Comparison of ENCODE assay signal across 2 cellular contexts in the genomic region with DNA sequence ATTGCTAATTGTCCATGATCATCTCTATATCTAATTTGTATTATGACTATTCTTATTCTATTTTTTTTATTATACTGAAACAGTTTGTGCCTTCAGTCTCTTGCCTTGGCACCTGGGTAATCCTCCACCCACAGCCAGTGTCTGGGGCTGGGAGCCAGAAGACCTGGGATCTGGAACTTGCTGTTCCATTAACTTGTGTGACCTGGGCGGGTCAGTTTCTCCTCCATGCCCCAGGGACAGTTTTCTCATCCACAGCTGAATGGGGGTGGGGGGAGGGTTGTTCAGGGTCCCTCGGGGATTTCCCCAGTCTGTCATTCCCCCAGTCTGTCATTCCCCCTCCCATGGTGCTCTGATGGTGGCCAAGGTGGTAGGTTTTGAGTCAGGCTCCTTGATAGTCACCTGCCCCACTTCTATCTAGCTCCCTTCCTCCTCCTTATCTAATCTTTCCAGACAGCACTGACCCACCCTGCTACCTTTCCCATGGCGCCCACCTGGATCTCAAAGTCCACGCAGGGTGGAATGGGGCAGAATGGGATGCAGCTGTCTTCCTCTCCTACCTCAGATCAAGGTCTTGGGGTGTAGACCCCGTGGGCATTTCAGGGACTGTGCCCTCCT.
TF ChIP-seq lines count a peak whose summit lies in the region.

No MANE protein-coding gene starts in this region.

TF ChIP-seq in HepG2, 621 proteins besides CTCF, POLR2A, EP300 and RAD21 (continues in another document):
- TF ChIP-seq FIP1L1 (IDR thresholded peaks at IDR 0.05; ENCODE audit: borderline replicate concordance, insufficient read depth, low read depth, low read length): no peak
- no peak for TF ChIP-seq GLI4 (CRISPR knock-in tag; IDR thresholded peaks at IDR 0.05; ENCODE audit: borderline replicate concordance)
- no peak for TF ChIP-seq ZSCAN29 (CRISPR knock-in tag; conservative IDR thresholded peaks at IDR 0.05)
- no peak for TF ChIP-seq ZNF367 (CRISPR knock-in tag; IDR thresholded peaks at IDR 0.05; ENCODE audit: borderline replicate concordance)
- TF ChIP-seq ATF7-NPFF (CRISPR knock-in tag; IDR thresholded peaks at IDR 0.05; ENCODE audit: low read depth): no peak
- no peak for TF ChIP-seq SOX5 (CRISPR knock-in tag; IDR thresholded peaks at IDR 0.05; ENCODE audit: borderline replicate concordance)
- TF ChIP-seq, protein P1, sequence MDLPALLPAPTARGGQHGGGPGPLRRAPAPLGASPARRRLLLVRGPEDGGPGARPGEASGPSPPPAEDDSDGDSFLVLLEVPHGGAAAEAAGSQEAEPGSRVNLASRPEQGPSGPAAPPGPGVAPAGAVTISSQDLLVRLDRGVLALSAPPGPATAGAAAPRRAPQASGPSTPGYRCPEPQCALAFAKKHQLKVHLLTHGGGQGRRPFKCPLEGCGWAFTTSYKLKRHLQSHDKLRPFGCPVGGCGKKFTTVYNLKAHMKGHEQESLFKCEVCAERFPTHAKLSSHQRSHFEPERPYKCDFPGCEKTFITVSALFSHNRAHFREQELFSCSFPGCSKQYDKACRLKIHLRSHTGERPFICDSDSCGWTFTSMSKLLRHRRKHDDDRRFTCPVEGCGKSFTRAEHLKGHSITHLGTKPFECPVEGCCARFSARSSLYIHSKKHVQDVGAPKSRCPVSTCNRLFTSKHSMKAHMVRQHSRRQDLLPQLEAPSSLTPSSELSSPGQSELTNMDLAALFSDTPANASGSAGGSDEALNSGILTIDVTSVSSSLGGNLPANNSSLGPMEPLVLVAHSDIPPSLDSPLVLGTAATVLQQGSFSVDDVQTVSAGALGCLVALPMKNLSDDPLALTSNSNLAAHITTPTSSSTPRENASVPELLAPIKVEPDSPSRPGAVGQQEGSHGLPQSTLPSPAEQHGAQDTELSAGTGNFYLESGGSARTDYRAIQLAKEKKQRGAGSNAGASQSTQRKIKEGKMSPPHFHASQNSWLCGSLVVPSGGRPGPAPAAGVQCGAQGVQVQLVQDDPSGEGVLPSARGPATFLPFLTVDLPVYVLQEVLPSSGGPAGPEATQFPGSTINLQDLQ (CRISPR knock-in tag; IDR thresholded peaks at IDR 0.05): 0 out of 2 replicates have a peak, but pooled peaks have one; percentile 13
- no peak for TF ChIP-seq MAFK (conservative IDR thresholded peaks at IDR 0.05 in 1 of 2, IDR thresholded peaks at IDR 0.05 in 1 of 2; ENCODE audit: low read length in 2 of 2)
- no peak for TF ChIP-seq RELA (CRISPR knock-in tag; IDR thresholded peaks at IDR 0.05)
- TF ChIP-seq ZSCAN25 (CRISPR knock-in tag; IDR thresholded peaks at IDR 0.05): no peak
- no peak for TF ChIP-seq ZBTB38 (CRISPR knock-in tag; IDR thresholded peaks at IDR 0.05)
- no peak for TF ChIP-seq HOXA7 (CRISPR knock-in tag; IDR thresholded peaks at IDR 0.05)
- TF ChIP-seq CERS6 (CRISPR knock-in tag; IDR thresholded peaks at IDR 0.05): no peak
- no peak for TF ChIP-seq ZNF235 (CRISPR knock-in tag; IDR thresholded peaks at IDR 0.05; ENCODE audit: borderline replicate concordance)
- no peak for TF ChIP-seq RXRA (CRISPR knock-in tag; IDR thresholded peaks at IDR 0.05)
- peak; percentile 20; the same call in 1 of the 2 replicates for TF ChIP-seq DPF2 (CRISPR knock-in tag; IDR thresholded peaks at IDR 0.05; ENCODE audit: borderline replicate concordance, low read depth)
- no peak for TF ChIP-seq HDAC6 (IDR thresholded peaks at IDR 0.05; ENCODE audit: low read depth, low read length)
- no peak for TF ChIP-seq WIZ (CRISPR knock-in tag; IDR thresholded peaks at IDR 0.05)
- TF ChIP-seq HMG20A (CRISPR knock-in tag; IDR thresholded peaks at IDR 0.05; ENCODE audit: borderline replicate concordance): no peak
- TF ChIP-seq GMEB2 (CRISPR knock-in tag; IDR thresholded peaks at IDR 0.05; ENCODE audit: low read depth): no peak
- no peak for TF ChIP-seq SOX6 (IDR thresholded peaks at IDR 0.05)
- no peak for TF ChIP-seq SOX6 (CRISPR knock-in tag; IDR thresholded peaks at IDR 0.05)
- no peak for TF ChIP-seq ZNF557 (CRISPR knock-in tag; IDR thresholded peaks at IDR 0.05)
- no peak for TF ChIP-seq ZNF574 (CRISPR knock-in tag; IDR thresholded peaks at IDR 0.05)
- TF ChIP-seq IKZF4 (CRISPR knock-in tag; IDR thresholded peaks at IDR 0.05; ENCODE audit: borderline replicate concordance, low read depth, not compliant biosample characterization): no peak
- no peak for TF ChIP-seq SNRNP70 (IDR thresholded peaks at IDR 0.05; ENCODE audit: low read depth, low read length)

TF ChIP-seq in K562, 482 proteins besides CTCF, POLR2A, EP300 and RAD21:
- peak; percentile 41 for TF ChIP-seq CBFA2T3 (IDR thresholded peaks at IDR 0.05)
- TF ChIP-seq, protein P2, sequence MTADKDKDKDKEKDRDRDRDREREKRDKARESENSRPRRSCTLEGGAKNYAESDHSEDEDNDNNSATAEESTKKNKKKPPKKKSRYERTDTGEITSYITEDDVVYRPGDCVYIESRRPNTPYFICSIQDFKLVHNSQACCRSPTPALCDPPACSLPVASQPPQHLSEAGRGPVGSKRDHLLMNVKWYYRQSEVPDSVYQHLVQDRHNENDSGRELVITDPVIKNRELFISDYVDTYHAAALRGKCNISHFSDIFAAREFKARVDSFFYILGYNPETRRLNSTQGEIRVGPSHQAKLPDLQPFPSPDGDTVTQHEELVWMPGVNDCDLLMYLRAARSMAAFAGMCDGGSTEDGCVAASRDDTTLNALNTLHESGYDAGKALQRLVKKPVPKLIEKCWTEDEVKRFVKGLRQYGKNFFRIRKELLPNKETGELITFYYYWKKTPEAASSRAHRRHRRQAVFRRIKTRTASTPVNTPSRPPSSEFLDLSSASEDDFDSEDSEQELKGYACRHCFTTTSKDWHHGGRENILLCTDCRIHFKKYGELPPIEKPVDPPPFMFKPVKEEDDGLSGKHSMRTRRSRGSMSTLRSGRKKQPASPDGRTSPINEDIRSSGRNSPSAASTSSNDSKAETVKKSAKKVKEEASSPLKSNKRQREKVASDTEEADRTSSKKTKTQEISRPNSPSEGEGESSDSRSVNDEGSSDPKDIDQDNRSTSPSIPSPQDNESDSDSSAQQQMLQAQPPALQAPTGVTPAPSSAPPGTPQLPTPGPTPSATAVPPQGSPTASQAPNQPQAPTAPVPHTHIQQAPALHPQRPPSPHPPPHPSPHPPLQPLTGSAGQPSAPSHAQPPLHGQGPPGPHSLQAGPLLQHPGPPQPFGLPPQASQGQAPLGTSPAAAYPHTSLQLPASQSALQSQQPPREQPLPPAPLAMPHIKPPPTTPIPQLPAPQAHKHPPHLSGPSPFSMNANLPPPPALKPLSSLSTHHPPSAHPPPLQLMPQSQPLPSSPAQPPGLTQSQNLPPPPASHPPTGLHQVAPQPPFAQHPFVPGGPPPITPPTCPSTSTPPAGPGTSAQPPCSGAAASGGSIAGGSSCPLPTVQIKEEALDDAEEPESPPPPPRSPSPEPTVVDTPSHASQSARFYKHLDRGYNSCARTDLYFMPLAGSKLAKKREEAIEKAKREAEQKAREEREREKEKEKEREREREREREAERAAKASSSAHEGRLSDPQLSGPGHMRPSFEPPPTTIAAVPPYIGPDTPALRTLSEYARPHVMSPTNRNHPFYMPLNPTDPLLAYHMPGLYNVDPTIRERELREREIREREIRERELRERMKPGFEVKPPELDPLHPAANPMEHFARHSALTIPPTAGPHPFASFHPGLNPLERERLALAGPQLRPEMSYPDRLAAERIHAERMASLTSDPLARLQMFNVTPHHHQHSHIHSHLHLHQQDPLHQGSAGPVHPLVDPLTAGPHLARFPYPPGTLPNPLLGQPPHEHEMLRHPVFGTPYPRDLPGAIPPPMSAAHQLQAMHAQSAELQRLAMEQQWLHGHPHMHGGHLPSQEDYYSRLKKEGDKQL (CRISPR knock-in tag; IDR thresholded peaks at IDR 0.05; ENCODE audit: borderline replicate concordance): 0 out of 2 replicates have a peak, but pooled peaks have one; percentile 59
- no peak for TF ChIP-seq ARID2 (IDR thresholded peaks at IDR 0.05)
TF ChIP-seq in K562: peak in this region for 2.
